ENCODE assay signal across 8 cellular contexts in genomic region chr10:95561200-95562177, GRCh38. TPM values are rescaled to one million over a fixed set of nuclear protein-coding genes. Genes with fewer than 3 reads are reported as not detected.
DNase-seq lines count a peak whose midpoint lies in the region; ATAC-seq and TF ChIP-seq lines count a peak whose summit lies in the region.

Gene SORBS1 (minus strand): TSS chr10:95561371. CDS start chr10:95441135, 120,236 bp downstream.

- H2AFZ ChIP-seq in OCI-LY1 (ENCODE audit: low read length) = no peak within 1 kb of the TSS

- H3K9ac ChIP-seq in OCI-LY1 (ENCODE audit: low read length) = peak within 1 kb of the TSS; percentile 56; the same call in 1 of the 2 replicates

- H3K27me3 ChIP-seq in OCI-LY1 (ENCODE audit: insufficient read depth, low read length) = no peaks in the 10 kb centered on the region

- peak within 1 kb of the TSS; percentile 96 for H3K4me2 ChIP-seq in OCI-LY1 (ENCODE audit: low read length)

- H3K9me2 ChIP-seq in OCI-LY1 (ENCODE audit: low read depth, low read length) = no peaks in the 10 kb centered on the region

- H3K9me3 Mint-ChIP-seq in Calu3 (ENCODE audit: low read depth, unreplicated experiment) = no peaks in the 10 kb centered on the region

- H3K36me3 ChIP-seq in OCI-LY1 (ENCODE audit: insufficient read depth, low read length) = no peaks in the 10 kb centered on the region

- no peaks in the 10 kb centered on the region for H4K20me1 ChIP-seq in OCI-LY1 (ENCODE audit: insufficient read depth, low read length)

- H3K4me3 Mint-ChIP-seq in Calu3 (ENCODE audit: low read depth, unreplicated experiment) = peak within 1 kb of the TSS; percentile 82

- intact Hi-C loops in Calu3 (cut with micrococcal nuclease; ENCODE audit: unreplicated experiment) = no loop called here

- ATAC-seq in GM21528 (IDR thresholded peaks at IDR 0.05; ENCODE audit: low FRiP score, unreplicated experiment) = peak; percentile 100

- no peaks in the 10 kb centered on the region for H3F3A ChIP-seq in OCI-LY1 (ENCODE audit: insufficient read depth, low read length)

- DNase-seq in Calu3 (peak; percentile 92), HuH-7 (ENCODE audit: low spot score) (peak; percentile 95), activated T-cell treated with anti-CD3 and anti-CD28 coated beads for 24 hours (ENCODE audit: low read depth) (peak; percentile 81), epidermal melanocyte (ENCODE audit: insufficient read length, low spot score) (peak; percentile 95), middle frontal gyrus (ENCODE audit: extremely low spot score, low spot score) (peak; percentile 95)
- peak; percentile 85 to 86 for DNase-seq in stimulated activated CD8-positive, alpha-beta memory T cell treated with anti-CD3 and anti-CD28 coated beads, Interleukin-15, amount 100 ng/mL, for 48 hours (ENCODE audit: low read depth in 2 of 2)

- TF ChIP-seq CTCF in Calu3 (IDR thresholded peaks at IDR 0.05; ENCODE audit: unreplicated experiment) (no peak), OCI-LY1 (IDR thresholded peaks at IDR 0.05; ENCODE audit: low read length) (no peak)

- H3K4me3 ChIP-seq in OCI-LY1 (ENCODE audit: low read depth, low read length, poor library complexity, severe bottlenecking) = peak within 1 kb of the TSS; percentile 74

- BruUV-seq in Calu3 (replicated peaks; lab: Mats Ljungman, UMichigan) = no TSS peak

- no peaks in the 10 kb centered on the region for H3K79me2 ChIP-seq in OCI-LY1 (ENCODE audit: insufficient read depth, low read length)

- no peaks in the 10 kb centered on the region for H3K9me3 ChIP-seq in OCI-LY1 (ENCODE audit: low read length)

- peak within 1 kb of the TSS; percentile 51 for H3K27ac Mint-ChIP-seq in Calu3 (ENCODE audit: unreplicated experiment)

- H3K36me3 Mint-ChIP-seq in Calu3 (ENCODE audit: insufficient read depth, unreplicated experiment) = peaks cover 14% of the 10 kb centered on the region

- no peaks in the 10 kb centered on the region for H3K4me1 ChIP-seq in OCI-LY1 (ENCODE audit: insufficient read depth, low read length, severe bottlenecking)

- peaks cover 52% of the 10 kb centered on the region for H3K27me3 Mint-ChIP-seq in Calu3 (ENCODE audit: unreplicated experiment)

- no peaks in the 10 kb centered on the region for H3K4me1 Mint-ChIP-seq in Calu3 (ENCODE audit: low read depth, unreplicated experiment)

- CTCF ChIA-PET in Calu3 (lab: Charles Lee) = no interaction called here

- no peak within 1 kb of the TSS for H3K27ac ChIP-seq in OCI-LY1 (ENCODE audit: low read depth, low read length, poor library complexity, severe bottlenecking)

RNA-seq across cellular contexts. Expression of gene SORBS1, which starts in this region (rescaled TPM):
- total RNA-seq in Calu3 (2022) = 2.8 and 4.0 TPM in 2 replicates
